Comparison of ENCODE assay signal across 22 cellular contexts in the genomic region with DNA sequence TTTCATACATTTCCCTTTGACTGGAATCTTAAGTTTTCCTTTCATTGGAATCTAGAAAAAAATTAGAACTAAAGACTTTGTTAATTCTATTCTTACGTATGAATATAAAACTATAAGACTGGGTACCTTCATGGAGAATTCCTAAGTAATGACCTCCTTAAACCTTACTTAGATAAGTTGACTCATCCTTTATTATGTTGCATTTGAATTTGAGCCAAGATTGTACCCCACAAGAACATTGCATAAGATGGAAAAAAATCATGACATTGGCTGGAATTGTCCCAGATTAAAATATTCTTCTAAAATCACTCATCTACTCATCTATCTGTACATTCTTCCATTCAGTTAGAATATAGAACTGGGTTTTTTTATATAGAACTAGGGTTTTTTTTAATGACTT.
"Had no signal": no experiment of that assay in that cellular context is flagged by ENCODE, and none has a peak within 500 bp of the region (broad histone marks: within the 10 kb centered on the region; RNA-seq: fewer than 3 reads in every experiment).

No MANE protein-coding gene starts in this region.

- FAIRE-seq: small intestine had no signal

- H3K9me3 Mint-ChIP-seq: activated B cell treated with CpG ODN at 0.5 μM for 24 hours; activated naive CD4-positive, alpha-beta T cell treated with anti-CD3 and anti-CD28 coated beads, Interleukin-2, amount 50 U/mL, for 72 hours; activated T-cell treated with anti-CD3 and anti-CD28 coated beads, Interleukin-2, amount 50 U/mL, for 72 hours; dendritic cell treated with granulocyte-macrophage colony-stimulating factor and Interleukin-4, amounts not matched to agents 40 ng/mL and 50 ng/mL, for 4 days; natural killer cell treated with Interleukin-12 subunit alpha and Interleukin-12 subunit beta and Interleukin-15 and Interleukin-18, amount 100 ng/mL, for 72 hours had no signal

- H3K4me1 Mint-ChIP-seq: activated B cell treated with CpG ODN at 0.5 μM for 24 hours had no signal

- H3K4me3 ChIP-seq: transverse colon, vagina had no signal

- H3K4me3 Mint-ChIP-seq: activated B cell treated with CpG ODN at 0.5 μM for 24 hours; activated T-cell treated with anti-CD3 and anti-CD28 coated beads, Interleukin-2, amount 50 U/mL, for 72 hours; brain; dendritic cell treated with granulocyte-macrophage colony-stimulating factor and Interleukin-4, amounts not matched to agents 40 ng/mL and 50 ng/mL, for 4 days; natural killer cell treated with Interleukin-12 subunit alpha and Interleukin-12 subunit beta and Interleukin-15 and Interleukin-18, amount 100 ng/mL, for 72 hours had no signal

- H3K27me3 ChIP-seq: transverse colon, vagina had no signal

- DNase-seq: activated B cell treated with CpG ODN at 0.5 μM for 24 hours; activated CD4-positive, alpha-beta T cell treated with anti-CD3 and anti-CD28 coated beads for 48 hours; activated CD8-positive, alpha-beta memory T cell treated with anti-CD3 and anti-CD28 coated beads, Interleukin-2, amount 50 U/mL, for 48 hours; activated gamma-delta T cell; activated T-cell treated with anti-CD3 and anti-CD28 coated beads, Interleukin-2, amount 50 U/mL, for 72 hours; amniotic stem cell; cerebellar nuclear complex; hippocampal formation; mesendoderm; nucleus accumbens; posterior cingulate gyrus; small intestine; stimulated activated CD4-positive, alpha-beta T cell treated with anti-CD3 and anti-CD28 coated beads, Interleukin-4, amount 100 ng/mL, for 4 hours; stimulated activated CD8-positive, alpha-beta memory T cell treated with anti-CD3 and anti-CD28 coated beads, Interleukin-4, amount 100 ng/mL, for 48 hours; stimulated activated naive CD4-positive, alpha-beta T cell treated with Interleukin-2 at 50 U/mL for 16 hours; T-helper 2 cell; transverse colon had no signal

- H3K36me3 Mint-ChIP-seq: activated naive CD4-positive, alpha-beta T cell treated with anti-CD3 and anti-CD28 coated beads, Interleukin-2, amount 50 U/mL, for 72 hours; natural killer cell treated with Interleukin-12 subunit alpha and Interleukin-12 subunit beta and Interleukin-15 and Interleukin-18, amount 100 ng/mL, for 72 hours had no signal

- H3K36me3 ChIP-seq: transverse colon, vagina had no signal

- H3K27me3 Mint-ChIP-seq: brain; dendritic cell treated with granulocyte-macrophage colony-stimulating factor and Interleukin-4, amounts not matched to agents 40 ng/mL and 50 ng/mL, for 4 days; natural killer cell treated with Interleukin-12 subunit alpha and Interleukin-12 subunit beta and Interleukin-15 and Interleukin-18, amount 100 ng/mL, for 72 hours had no signal

- H3K27ac Mint-ChIP-seq: activated B cell treated with CpG ODN at 0.5 μM for 24 hours; activated naive CD4-positive, alpha-beta T cell treated with anti-CD3 and anti-CD28 coated beads, Interleukin-2, amount 50 U/mL, for 72 hours; activated T-cell treated with anti-CD3 and anti-CD28 coated beads, Interleukin-2, amount 50 U/mL, for 72 hours; brain; dendritic cell treated with granulocyte-macrophage colony-stimulating factor and Interleukin-4, amounts not matched to agents 40 ng/mL and 50 ng/mL, for 4 days; natural killer cell treated with Interleukin-12 subunit alpha and Interleukin-12 subunit beta and Interleukin-15 and Interleukin-18, amount 100 ng/mL, for 72 hours had no signal
